In the genomic region with DNA sequence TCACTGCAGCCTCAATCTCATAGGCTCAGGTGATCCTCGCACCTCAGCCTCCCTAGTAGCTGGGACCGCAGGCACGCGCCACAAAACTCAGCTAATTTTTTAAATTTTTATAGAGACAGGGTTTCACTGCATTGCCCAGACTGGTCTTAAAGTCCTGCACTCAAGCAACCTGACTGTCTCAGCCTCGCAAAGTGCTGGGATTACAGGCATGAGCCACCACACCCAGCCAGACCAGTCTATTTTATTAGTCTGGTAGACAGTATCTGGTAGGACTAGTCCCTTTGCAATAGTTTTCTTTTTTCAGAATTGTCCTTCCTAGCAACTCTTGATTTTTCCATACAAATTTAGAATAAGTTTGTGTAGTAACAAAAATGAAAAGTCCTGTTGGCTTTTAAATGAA, we compare ENCODE assay signal across 35 cellular contexts. TPM values are rescaled to one million over a fixed set of nuclear protein-coding genes. Genes with fewer than 3 reads are reported as not detected.
"Had no signal": no experiment of that assay in that cellular context is flagged by ENCODE, and none has a peak within 500 bp of the region (broad histone marks: within the 10 kb centered on the region; RNA-seq: fewer than 3 reads in every experiment).

No MANE protein-coding gene starts in this region.

- H3K4me3 ChIP-seq: adrenal gland, body of pancreas, cardiac muscle cell, coronary artery had no signal

- H3K4me1 Mint-ChIP-seq: activated B cell treated with CpG ODN at 0.5 μM for 24 hours; activated naive CD4-positive, alpha-beta T cell treated with anti-CD3 and anti-CD28 coated beads, Interleukin-2, amount 50 U/mL, for 24 hours; activated naive CD8-positive, alpha-beta T cell treated with anti-CD3 and anti-CD28 coated beads for 36 hours; activated naive CD8-positive, alpha-beta T cell treated with anti-CD3 and anti-CD28 coated beads, Interleukin-2, amount 50 U/mL, for 24 hours; activated T-helper 17 cell treated with anti-CD3 and anti-CD28 coated beads, Interleukin-2, amount 50 U/mL, for 72 hours had no signal

- ATAC-seq: activated CD4-positive, CD25-positive, alpha-beta regulatory T cell treated with anti-CD3 and anti-CD28 coated beads, Interleukin-2, amount 50 U/mL, for 24 hours; activated CD8-positive, alpha-beta T cell treated with anti-CD3 and anti-CD28 coated beads for 36 hours; activated naive CD8-positive, alpha-beta T cell treated with anti-CD3 and anti-CD28 coated beads, Interleukin-2, amount 50 U/mL, for 24 hours; activated T-cell treated with anti-CD3 and anti-CD28 coated beads, Interleukin-2, amount 50 U/mL, for 4 hours; activated T-helper 17 cell treated with anti-CD3 and anti-CD28 coated beads, Interleukin-2, amount 50 U/mL, for 72 hours; body of pancreas; effector memory CD8-positive, alpha-beta T cell; T-cell had no signal

- H3K4me3 Mint-ChIP-seq: activated B cell treated with CpG ODN at 0.5 μM for 24 hours; activated CD8-positive, alpha-beta T cell treated with anti-CD3 and anti-CD28 coated beads for 36 hours; activated naive CD4-positive, alpha-beta T cell treated with anti-CD3 and anti-CD28 coated beads, Interleukin-2, amount 50 U/mL, for 24 hours; activated naive CD8-positive, alpha-beta T cell treated with anti-CD3 and anti-CD28 coated beads for 36 hours; activated naive CD8-positive, alpha-beta T cell treated with anti-CD3 and anti-CD28 coated beads, Interleukin-2, amount 50 U/mL, for 24 hours; activated T-cell treated with anti-CD3 and anti-CD28 coated beads, Interleukin-2, amount 50 U/mL, for 4 hours; activated T-helper 17 cell treated with anti-CD3 and anti-CD28 coated beads, Interleukin-2, amount 50 U/mL, for 72 hours; dendritic cell treated with granulocyte-macrophage colony-stimulating factor and Interleukin-4, amounts not matched to agents 40 ng/mL and 50 ng/mL, for 4 days; effector memory CD8-positive, alpha-beta T cell; T-cell; T-helper 1 cell treated with Interleukin-12 subunit alpha and Interleukin-12 subunit beta and Interleukin-4 antibody, amounts not matched to agents 30 μg/mL and 1 μg/mL, for 36 hours; T-helper 2 cell treated with Interferon-gamma antibody and Interleukin-4, amounts not matched to agents 5 μg/mL and 100 μg/mL, for 36 hours had no signal

- H3K27ac Mint-ChIP-seq: activated B cell treated with CpG ODN at 0.5 μM for 24 hours; activated CD8-positive, alpha-beta T cell treated with anti-CD3 and anti-CD28 coated beads for 36 hours; activated naive CD4-positive, alpha-beta T cell treated with anti-CD3 and anti-CD28 coated beads, Interleukin-2, amount 50 U/mL, for 24 hours; activated naive CD8-positive, alpha-beta T cell treated with anti-CD3 and anti-CD28 coated beads for 36 hours; activated naive CD8-positive, alpha-beta T cell treated with anti-CD3 and anti-CD28 coated beads, Interleukin-2, amount 50 U/mL, for 24 hours; activated T-helper 17 cell treated with anti-CD3 and anti-CD28 coated beads, Interleukin-2, amount 50 U/mL, for 72 hours; dendritic cell treated with granulocyte-macrophage colony-stimulating factor and Interleukin-4, amounts not matched to agents 40 ng/mL and 50 ng/mL, for 4 days; T-helper 1 cell treated with Interleukin-12 subunit alpha and Interleukin-12 subunit beta and Interleukin-4 antibody, amounts not matched to agents 30 μg/mL and 1 μg/mL, for 36 hours; T-helper 2 cell treated with Interferon-gamma antibody and Interleukin-4, amounts not matched to agents 5 μg/mL and 100 μg/mL, for 36 hours had no signal

- H3K9me3 Mint-ChIP-seq: activated B cell treated with CpG ODN at 0.5 μM for 24 hours; activated CD8-positive, alpha-beta T cell treated with anti-CD3 and anti-CD28 coated beads for 36 hours; activated naive CD4-positive, alpha-beta T cell treated with anti-CD3 and anti-CD28 coated beads, Interleukin-2, amount 50 U/mL, for 24 hours; activated naive CD8-positive, alpha-beta T cell treated with anti-CD3 and anti-CD28 coated beads for 36 hours; activated naive CD8-positive, alpha-beta T cell treated with anti-CD3 and anti-CD28 coated beads, Interleukin-2, amount 50 U/mL, for 24 hours; activated T-cell treated with anti-CD3 and anti-CD28 coated beads, Interleukin-2, amount 50 U/mL, for 4 hours; activated T-helper 17 cell treated with anti-CD3 and anti-CD28 coated beads, Interleukin-2, amount 50 U/mL, for 72 hours; dendritic cell treated with granulocyte-macrophage colony-stimulating factor and Interleukin-4, amounts not matched to agents 40 ng/mL and 50 ng/mL, for 4 days; effector memory CD8-positive, alpha-beta T cell; T-helper 1 cell treated with Interleukin-12 subunit alpha and Interleukin-12 subunit beta and Interleukin-4 antibody, amounts not matched to agents 30 μg/mL and 1 μg/mL, for 36 hours; T-helper 2 cell treated with Interferon-gamma antibody and Interleukin-4, amounts not matched to agents 5 μg/mL and 100 μg/mL, for 36 hours had no signal

- H3K27me3 Mint-ChIP-seq: activated B cell treated with CpG ODN at 0.5 μM for 24 hours; activated CD8-positive, alpha-beta T cell treated with anti-CD3 and anti-CD28 coated beads for 36 hours; activated naive CD4-positive, alpha-beta T cell treated with anti-CD3 and anti-CD28 coated beads, Interleukin-2, amount 50 U/mL, for 24 hours; activated naive CD8-positive, alpha-beta T cell treated with anti-CD3 and anti-CD28 coated beads for 36 hours; activated naive CD8-positive, alpha-beta T cell treated with anti-CD3 and anti-CD28 coated beads, Interleukin-2, amount 50 U/mL, for 24 hours; activated T-helper 17 cell treated with anti-CD3 and anti-CD28 coated beads, Interleukin-2, amount 50 U/mL, for 72 hours; dendritic cell treated with granulocyte-macrophage colony-stimulating factor and Interleukin-4, amounts not matched to agents 40 ng/mL and 50 ng/mL, for 4 days; T-cell had no signal

- H3K36me3 Mint-ChIP-seq: activated naive CD8-positive, alpha-beta T cell treated with anti-CD3 and anti-CD28 coated beads for 36 hours had no signal

- DNase-seq: activated B cell treated with CpG ODN at 0.5 μM for 24 hours; activated CD4-positive, alpha-beta T cell treated with anti-CD3 and anti-CD28 coated beads for 48 hours; activated CD4-positive, alpha-beta T cell treated with anti-CD3 and anti-CD28 coated beads, Interleukin-2, amount 50 U/mL, for 1 hour; activated CD4-positive, alpha-beta T cell treated with anti-CD3 and anti-CD28 coated beads, Interleukin-2, amount 50 U/mL, for 48 hours; activated CD8-positive, alpha-beta memory T cell treated with anti-CD3 and anti-CD28 coated beads for 24 hours; activated CD8-positive, alpha-beta T cell treated with anti-CD3 and anti-CD28 coated beads for 36 hours; activated effector memory CD4-positive, alpha-beta T cell treated with Interleukin-2 at 50 U/mL for 16 hours; activated gamma-delta T cell treated with Interleukin-2 at 50 U/mL for 16 hours; activated naive CD4-positive, alpha-beta T cell treated with Interleukin-2 at 50 U/mL for 16 hours; activated naive CD8-positive, alpha-beta T cell treated with anti-CD3 and anti-CD28 coated beads for 36 hours; activated naive CD8-positive, alpha-beta T cell treated with anti-CD3 and anti-CD28 coated beads, Interleukin-2, amount 50 U/mL, for 24 hours; activated T-cell treated with anti-CD3 and anti-CD28 coated beads, Interleukin-2, amount 50 U/mL, for 4 hours; adrenal gland; amygdala; aorta; body of pancreas; central memory CD4-positive, alpha-beta T cell; cerebellar nuclear complex; effector CD4-positive, alpha-beta T cell; effector memory CD8-positive, alpha-beta T cell; foreskin fibroblast; head of caudate nucleus; SW 1271; T-cell; T1000; WERI-Rb-1 had no signal

RNA-seq across cellular contexts. Expression of gene GPR150, which starts 14.1 kb away (rescaled TPM):
- total RNA-seq: frontal cortex had no signal
